In the genomic region with DNA sequence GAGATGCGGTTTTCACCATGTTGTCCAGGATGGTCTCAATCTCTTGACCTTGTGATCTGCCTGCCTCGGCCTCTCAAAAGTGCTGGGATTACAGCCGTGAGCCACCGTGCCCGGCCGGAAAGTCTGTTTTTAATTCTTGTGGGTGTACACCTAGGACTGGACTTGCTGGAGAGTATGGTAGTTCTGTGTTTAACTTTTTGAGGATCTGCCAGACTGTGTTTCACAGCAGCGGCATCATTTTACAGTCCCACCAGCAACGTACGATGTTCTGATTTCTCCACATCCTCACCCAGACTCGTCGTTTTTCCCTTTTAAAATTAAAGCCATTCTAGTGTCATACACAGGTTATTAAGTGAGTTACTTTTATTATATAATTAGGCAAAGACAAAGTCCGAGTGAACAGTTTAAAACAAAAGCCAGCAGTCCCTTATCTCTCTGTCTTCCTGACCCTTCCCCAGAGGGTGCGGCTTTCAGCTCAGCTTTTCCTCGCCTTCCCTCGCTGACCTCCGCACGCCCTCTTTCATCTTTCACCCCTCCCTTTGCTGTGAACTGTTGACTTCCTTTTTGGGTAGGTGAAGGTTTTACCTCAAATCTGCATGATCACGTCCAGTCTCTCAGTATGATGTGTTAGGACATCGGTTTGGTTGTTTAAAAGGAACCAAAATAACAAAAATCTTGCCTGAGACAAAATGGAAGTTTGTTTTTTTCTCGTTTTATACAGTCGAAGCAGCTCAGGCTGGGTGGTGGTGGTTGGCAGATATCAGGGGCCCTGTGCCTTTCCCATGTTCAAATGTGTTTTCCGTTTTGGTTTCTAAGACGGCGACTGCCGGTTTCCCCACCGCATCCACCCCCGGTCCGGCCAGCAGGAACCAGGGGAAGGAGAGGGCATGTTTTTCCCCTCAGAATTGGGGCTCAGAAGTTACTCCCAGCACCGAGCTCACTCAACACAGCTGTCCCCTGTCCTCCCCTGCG, we compare ENCODE assay signal across 11 cellular contexts. TPM values are rescaled to one million over a fixed set of nuclear protein-coding genes. Genes with fewer than 3 reads are reported as not detected.
A peak's percentile ranks its signal among the peaks of the same experiment; 100 is the strongest.
DNase-seq lines count a peak whose midpoint lies in the region; ATAC-seq and TF ChIP-seq lines count a peak whose summit lies in the region.
"Had no signal": no experiment of that assay in that cellular context is flagged by ENCODE, and none has a peak within 500 bp of the region (broad histone marks: within the 10 kb centered on the region; RNA-seq: fewer than 3 reads in every experiment).

No MANE protein-coding gene starts in this region.

- no peak overlapping the region for H2AFZ ChIP-seq in SK-N-SH (ENCODE audit: low read depth)

- H3K27me3 ChIP-seq in right lobe of liver (no peaks in the 10 kb centered on the region), thymus (ENCODE audit: control insufficient read depth, insufficient read depth) (no peaks in the 10 kb centered on the region), SK-N-SH (ENCODE audit: insufficient read depth) (no peaks in the 10 kb centered on the region)
- H3K27me3 ChIP-seq: foreskin keratinocyte had no signal

- no peaks in the 10 kb centered on the region for H3K27me3 Mint-ChIP-seq in activated T-cell treated with anti-CD3 and anti-CD28 coated beads, Interleukin-2, amount 50 U/mL, for 72 hours (ENCODE audit: low read depth)

- H3K36me3 ChIP-seq in right lobe of liver, result peaks cover 0 to 21% (median 8%) of the 10 kb centered on the region in 4 donors
- H3K36me3 ChIP-seq in thymus (ENCODE audit: control insufficient read depth, insufficient read depth), result peaks cover 27% of the 10 kb centered on the region
- H3K36me3 ChIP-seq in SK-N-SH (replicated peaks in 1 of 2; ENCODE audit: control insufficient read depth in 1 of 2, insufficient read depth in 2 of 2, low read length in 1 of 2), result peaks cover 11 to 13% of the 10 kb centered on the region in 2 experiments

- ATAC-seq in activated T-cell treated with anti-CD3 and anti-CD28 coated beads, Interleukin-2, amount 50 U/mL, for 72 hours (replicated peaks in 1 of 2), result peak; percentile 87 to 91
- ATAC-seq in right lobe of liver, result peak; percentile 22 to 52 (median 42)
- ATAC-seq: foreskin keratinocyte had no signal

- no peaks in the 10 kb centered on the region for H3K79me2 ChIP-seq in SK-N-SH (ENCODE audit: insufficient read depth)

- H3K4me1 Mint-ChIP-seq in activated T-cell treated with anti-CD3 and anti-CD28 coated beads, Interleukin-2, amount 50 U/mL, for 72 hours (ENCODE audit: low read depth), result peaks cover 30% of the 10 kb centered on the region

- CTCF ChIA-PET in HEK293T (lab: Yijun Ruan, JAX) (no interaction called here), SK-N-SH (lab: Yijun Ruan, JAX) (interaction anchor here (0.8 to 2.6 kb wide), 4 partner anchors 8 to 109 kb away, joined by 3 to 5 read pairs (median 3); no protein-coding TSS in a partner anchor)

- no peak for TF ChIP-seq POLR2A in right lobe of liver (IDR thresholded peaks at IDR 0.05)

- H3K9me3 ChIP-seq in right lobe of liver (no peaks in the 10 kb centered on the region), thymus (ENCODE audit: control insufficient read depth) (no peaks in the 10 kb centered on the region), SK-N-SH (no peaks in the 10 kb centered on the region)

- peak overlapping the region; percentile 74 to 80 for H3K4me3 Mint-ChIP-seq in activated T-cell treated with anti-CD3 and anti-CD28 coated beads, Interleukin-2, amount 50 U/mL, for 72 hours

- H3K4me1 ChIP-seq in right lobe of liver (no peaks in the 10 kb centered on the region), thymus (ENCODE audit: control insufficient read depth, insufficient read depth, low read length) (no peaks in the 10 kb centered on the region), SK-N-SH (ENCODE audit: control insufficient read depth in 1 of 2, insufficient read depth in 2 of 2, low read depth in 1 of 2, low read length in 1 of 2) (no peaks in the 10 kb centered on the region; a peak in 1 of 4 replicates)
- H3K4me1 ChIP-seq: foreskin keratinocyte had no signal

- TF ChIP-seq RAD21 in SK-N-SH (IDR thresholded peaks at IDR 0.05; ENCODE audit: low read length), result no peak

- no peaks in the 10 kb centered on the region for H3K9me3 Mint-ChIP-seq in activated T-cell treated with anti-CD3 and anti-CD28 coated beads, Interleukin-2, amount 50 U/mL, for 72 hours

- peaks cover 0 to 3% of the 10 kb centered on the region in 2 donors for H3K36me3 Mint-ChIP-seq in activated T-cell treated with anti-CD3 and anti-CD28 coated beads, Interleukin-2, amount 50 U/mL, for 72 hours (ENCODE audit: insufficient read depth in 2 of 2)

- H3K9ac ChIP-seq in SK-N-SH, result no peak overlapping the region

- peak; percentile 33 for DNase-seq in activated T-cell treated with anti-CD3 and anti-CD28 coated beads, Interleukin-2, amount 50 U/mL, for 1 hour
- DNase-seq in activated T-cell treated with anti-CD3 and anti-CD28 coated beads for 4 hours, result no peak
- peak; percentile 31 to 32 for DNase-seq in activated T-cell treated with anti-CD3 and anti-CD28 coated beads, Interleukin-2, amount 50 U/mL, for 72 hours
- DNase-seq in right lobe of liver, result no peak
- no peak for DNase-seq in HEK293T (ENCODE audit: extremely low spot score)
- DNase-seq in SK-N-SH, result no peak
- no peak for DNase-seq in cortex of kidney (lab: John Stamatoyannopoulos, UW)
- DNase-seq: activated gamma-delta T cell, foreskin keratinocyte, SHP77 had no signal

- TF ChIP-seq CTCF in right lobe of liver (IDR thresholded peaks at IDR 0.05) (no peak), SK-N-SH (IDR thresholded peaks at IDR 0.05) (no peak)

- H3K27ac ChIP-seq in right lobe of liver, result peak overlapping the region in 1 of 3 donors; percentile 25
- H3K27ac ChIP-seq in thymus (ENCODE audit: low read depth), result peak overlapping the region; percentile 1
- no peak overlapping the region for H3K27ac ChIP-seq in SK-N-SH (ENCODE audit: low read depth in 2 of 2, low read length in 1 of 2)
- H3K27ac ChIP-seq: foreskin keratinocyte had no signal

- no peak for TF ChIP-seq EP300 in SK-N-SH (IDR thresholded peaks at IDR 0.05; ENCODE audit: borderline replicate concordance in 1 of 2, low read depth in 1 of 2, low read length in 1 of 2)

- H3K27ac Mint-ChIP-seq in activated T-cell treated with anti-CD3 and anti-CD28 coated beads, Interleukin-2, amount 50 U/mL, for 72 hours, result peak overlapping the region; percentile 51

- intact Hi-C loops in right lobe of liver (cut with DNase I), result no loop called here

- H3K4me2 ChIP-seq in SK-N-SH, result no peak overlapping the region

- WGBS in right lobe of liver (ENCODE audit: insufficient coverage, low coverage, low lambda C conversion rate, missing lambda C conversion rate), result 51% methylated on average over 22 of the region's 30 CpGs
- WGBS in thymus, result 53% methylated on average over 30 of the region's 30 CpGs
- 90% methylated on average over 29 of the region's 30 CpGs for WGBS in SK-N-SH (ENCODE audit: low lambda C conversion rate)

- no peaks in the 10 kb centered on the region for H4K20me1 ChIP-seq in SK-N-SH (ENCODE audit: insufficient read depth)

- H3K4me3 ChIP-seq in right lobe of liver, result no peak overlapping the region
- H3K4me3 ChIP-seq in thymus (ENCODE audit: low read length), result no peak overlapping the region
- H3K4me3 ChIP-seq in SK-N-SH (ENCODE audit: low read depth in 2 of 2, low read length in 1 of 2), result no peak overlapping the region

- POLR2A ChIA-PET in HEK293T (lab: Yijun Ruan, JAX) (interaction anchor here (2.4 kb wide), 1 partner anchor 18 kb away, joined by 6 read pairs; the partner anchor contains the start of gene FAM234A), SK-N-SH (lab: Yijun Ruan, JAX) (no interaction called here)

- H3F3A ChIP-seq in SK-N-SH (replicated peaks; ENCODE audit: insufficient read depth), result no peaks in the 10 kb centered on the region

- no peaks in the 10 kb centered on the region for H3K9me2 ChIP-seq in SK-N-SH

TF ChIP-seq in HEK293T, 16 proteins besides CTCF, POLR2A, EP300 and RAD21 (continues in another document):
- no peak for TF ChIP-seq L3MBTL2 (conservative IDR thresholded peaks at IDR 0.05)
- no peak for TF ChIP-seq FOXK2 (IDR thresholded peaks at IDR 0.05)
- TF ChIP-seq FOXM1 (IDR thresholded peaks at IDR 0.05; ENCODE audit: borderline replicate concordance), result no peak
- TF ChIP-seq ELF4 (IDR thresholded peaks at IDR 0.05), result no peak

RNA-seq across cellular contexts. Expression of gene FAM234A, which starts 18.0 kb away (rescaled TPM):
- 10 to 100 TPM; 20.9 to 26.6 TPM for total RNA-seq in activated T-cell treated with anti-CD3 and anti-CD28 coated beads, Interleukin-2, amount 50 U/mL, for 72 hours
- 10 to 100 TPM; 31.7 to 64.8 (median 41.9) TPM for total RNA-seq in right lobe of liver
- polyA plus RNA-seq in thymus, result 28.3 TPM
- 91.3 and 126 TPM in 2 replicates for polyA plus RNA-seq in SK-N-SH (2012; rRNA removed)
- 59.3 and 86.4 TPM in 2 replicates for polyA plus RNA-seq in SK-N-SH (2012; cell fraction: cytosol; rRNA removed)
- polyA plus RNA-seq in SK-N-SH (2012; cell fraction: nucleus; rRNA removed), result 89.7 and 103 TPM in 2 replicates

RNA-seq across cellular contexts. Expression of gene RGS11, which starts 23.1 kb away (rescaled TPM):
- under 1 TPM; 0.19 to 0.67 TPM for total RNA-seq in activated T-cell treated with anti-CD3 and anti-CD28 coated beads, Interleukin-2, amount 50 U/mL, for 72 hours
- total RNA-seq in right lobe of liver, result 1 to 10 TPM in 1 of 6 experiments, under 1 TPM in 5; 0.37 to 1.3 (median 0.80) TPM
- polyA plus RNA-seq in thymus (1.3 TPM), SK-N-SH (2012; rRNA removed) (9.8 and 10.0 TPM in 2 replicates)
- 0.93 and 1.8 TPM in 2 replicates for polyA plus RNA-seq in SK-N-SH (2012; cell fraction: cytosol; rRNA removed)
- polyA plus RNA-seq in SK-N-SH (2012; cell fraction: nucleus; rRNA removed), result 105 and 118 TPM in 2 replicates
- total RNA-seq: foreskin keratinocyte had no signal

RNA-seq across cellular contexts. Expression of gene LUC7L, which starts 23.4 kb away (rescaled TPM):
- 10 to 100 TPM; 56.4 to 69.7 TPM for total RNA-seq in activated T-cell treated with anti-CD3 and anti-CD28 coated beads, Interleukin-2, amount 50 U/mL, for 72 hours
- total RNA-seq in right lobe of liver, result 10 to 100 TPM; 18.9 to 30.2 (median 20.4) TPM
- polyA plus RNA-seq in thymus, result 458 TPM
- 97.7 and 105 TPM in 2 replicates for polyA plus RNA-seq in SK-N-SH (2012; rRNA removed)
- 38.5 and 38.9 TPM in 2 replicates for polyA plus RNA-seq in SK-N-SH (2012; cell fraction: cytosol; rRNA removed)
- polyA plus RNA-seq in SK-N-SH (2012; cell fraction: nucleus; rRNA removed), result 529 and 717 TPM in 2 replicates

RNA-seq across cellular contexts. Expression of gene ARHGDIG, which starts 27.7 kb away (rescaled TPM):
- total RNA-seq in activated T-cell treated with anti-CD3 and anti-CD28 coated beads, Interleukin-2, amount 50 U/mL, for 72 hours, result under 1 TPM; 0.48 to 0.97 TPM
- total RNA-seq in right lobe of liver, result not detected
- 0.52 TPM for polyA plus RNA-seq in thymus
- 4.8 and 4.9 TPM in 2 replicates for polyA plus RNA-seq in SK-N-SH (2012; rRNA removed)
- 1.7 and 3.3 TPM in 2 replicates for polyA plus RNA-seq in SK-N-SH (2012; cell fraction: cytosol; rRNA removed)
- 14.9 and 18.9 TPM in 2 replicates for polyA plus RNA-seq in SK-N-SH (2012; cell fraction: nucleus; rRNA removed)
- total RNA-seq: foreskin keratinocyte had no signal
- polyA plus RNA-seq: foreskin keratinocyte had no signal

RNA-seq across cellular contexts. Expression of gene PDIA2, which starts 30.3 kb away (rescaled TPM):
- total RNA-seq in activated T-cell treated with anti-CD3 and anti-CD28 coated beads, Interleukin-2, amount 50 U/mL, for 72 hours, result under 1 TPM in 1 of 2 donors, not detected in 1; 0.42 TPM
- not detected for total RNA-seq in right lobe of liver
- polyA plus RNA-seq in thymus (1.8 TPM), SK-N-SH (2012; rRNA removed) (1.7 and 2.5 TPM in 2 replicates)
- polyA plus RNA-seq in SK-N-SH (2012; cell fraction: cytosol; rRNA removed), result 0.21 and 0.24 TPM in 2 replicates
- polyA plus RNA-seq in SK-N-SH (2012; cell fraction: nucleus; rRNA removed), result 18.8 and 22.7 TPM in 2 replicates

Comparison
In these comparisons a context has a peak if more than half of its experiments do, and no peak if none do; other contexts are left out.
1. DNase-seq: peak in activated T-cell treated with anti-CD3 and anti-CD28 coated beads, Interleukin-2, amount 50 U/mL, for 1 hour (single experiment) and activated T-cell treated with anti-CD3 and anti-CD28 coated beads, Interleukin-2, amount 50 U/mL, for 72 hours (2 of 2); none in activated T-cell treated with anti-CD3 and anti-CD28 coated beads for 4 hours (single experiment), right lobe of liver (0 of 3), HEK293T (single experiment), SK-N-SH (single experiment) and cortex of kidney (single experiment).